Comparison of ENCODE assay signal across 3 cellular contexts in the genomic region with DNA sequence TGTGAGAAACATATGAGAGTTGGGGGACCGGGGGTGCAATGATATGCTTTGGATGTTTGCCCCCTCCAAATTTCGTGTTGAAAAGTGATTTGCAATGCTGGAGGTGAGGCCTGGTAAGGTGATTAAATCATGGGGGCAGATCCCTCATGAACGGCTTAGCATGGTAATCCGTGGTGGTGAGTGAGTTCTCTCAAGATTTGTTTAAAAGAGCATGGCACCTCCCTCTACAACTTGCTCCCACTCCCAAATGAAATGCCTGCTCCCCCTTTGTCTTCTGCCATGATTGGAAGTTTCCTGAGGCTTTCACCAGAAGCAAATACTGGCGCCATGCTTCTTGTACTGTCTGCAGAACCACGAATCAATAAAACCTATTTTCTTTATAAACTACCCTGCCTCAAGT.
TF ChIP-seq lines count a peak whose summit lies in the region.

No MANE protein-coding gene starts in this region.

TF ChIP-seq in SK-N-SH, 30 proteins besides CTCF, POLR2A, EP300 and RAD21:
- no peak for TF ChIP-seq PBX3 (IDR thresholded peaks at IDR 0.05)
- no peak for TF ChIP-seq GATA2 (CRISPR knock-in tag; IDR thresholded peaks at IDR 0.05)
- TF ChIP-seq NFIC (IDR thresholded peaks at IDR 0.05; ENCODE audit: borderline replicate concordance), result no peak
- no peak for TF ChIP-seq EZH2phosphoT487 (IDR thresholded peaks at IDR 0.05; ENCODE audit: borderline replicate concordance, low read depth)
- TF ChIP-seq USF2 (IDR thresholded peaks at IDR 0.05; ENCODE audit: borderline replicate concordance, low read depth, low read length), result no peak

TF ChIP-seq in SK-N-SH treated with all-trans-retinoic acid at 6 μM for 48 hours, 23 proteins besides CTCF, POLR2A, EP300 and RAD21:
- TF ChIP-seq PATZ1 (CRISPR knock-in tag; IDR thresholded peaks at IDR 0.05; ENCODE audit: borderline replicate concordance) (no peak), ZC3H10 (CRISPR knock-in tag; IDR thresholded peaks at IDR 0.05) (no peak), BACH2 (CRISPR knock-in tag; IDR thresholded peaks at IDR 0.05; ENCODE audit: borderline replicate concordance) (no peak), TCF4 (CRISPR knock-in tag; IDR thresholded peaks at IDR 0.05; ENCODE audit: borderline replicate concordance) (no peak), ZFP30 (CRISPR knock-in tag; IDR thresholded peaks at IDR 0.05) (no peak), ZNF70 (CRISPR knock-in tag; IDR thresholded peaks at IDR 0.05) (no peak), RARB (CRISPR knock-in tag; IDR thresholded peaks at IDR 0.05) (no peak), TOX (CRISPR knock-in tag; IDR thresholded peaks at IDR 0.05; ENCODE audit: borderline replicate concordance) (no peak), CSRNP3 (CRISPR knock-in tag; IDR thresholded peaks at IDR 0.05) (no peak), POU6F1 (CRISPR knock-in tag; IDR thresholded peaks at IDR 0.05; ENCODE audit: borderline replicate concordance, low read depth) (no peak), CSDC2 (CRISPR knock-in tag; IDR thresholded peaks at IDR 0.05) (no peak), PPARA (CRISPR knock-in tag; IDR thresholded peaks at IDR 0.05; ENCODE audit: borderline replicate concordance) (no peak), ZNF565 (CRISPR knock-in tag; conservative IDR thresholded peaks at IDR 0.05; ENCODE audit: low read depth) (no peak), SNAI2 (CRISPR knock-in tag; IDR thresholded peaks at IDR 0.05) (no peak), OSR1 (CRISPR knock-in tag; IDR thresholded peaks at IDR 0.05) (no peak)
- TF ChIP-seq, protein P1, sequence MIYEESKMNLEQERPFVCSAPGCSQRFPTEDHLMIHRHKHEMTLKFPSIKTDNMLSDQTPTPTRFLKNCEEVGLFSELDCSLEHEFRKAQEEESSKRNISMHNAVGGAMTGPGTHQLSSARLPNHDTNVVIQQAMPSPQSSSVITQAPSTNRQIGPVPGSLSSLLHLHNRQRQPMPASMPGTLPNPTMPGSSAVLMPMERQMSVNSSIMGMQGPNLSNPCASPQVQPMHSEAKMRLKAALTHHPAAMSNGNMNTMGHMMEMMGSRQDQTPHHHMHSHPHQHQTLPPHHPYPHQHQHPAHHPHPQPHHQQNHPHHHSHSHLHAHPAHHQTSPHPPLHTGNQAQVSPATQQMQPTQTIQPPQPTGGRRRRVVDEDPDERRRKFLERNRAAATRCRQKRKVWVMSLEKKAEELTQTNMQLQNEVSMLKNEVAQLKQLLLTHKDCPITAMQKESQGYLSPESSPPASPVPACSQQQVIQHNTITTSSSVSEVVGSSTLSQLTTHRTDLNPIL (CRISPR knock-in tag; IDR thresholded peaks at IDR 0.05; ENCODE audit: low read depth), result no peak

TF ChIP-seq in K562, 482 proteins besides CTCF, POLR2A, EP300 and RAD21 (continued from another document):
- no peak for TF ChIP-seq RBM14 (IDR thresholded peaks at IDR 0.05; ENCODE audit: borderline replicate concordance, insufficient read depth, low read depth, low read length)
- TF ChIP-seq POLR2H (tag; IDR thresholded peaks at IDR 0.05; ENCODE audit: low read depth), result peak; percentile 1; the same call in 1 of the 2 replicates
- peak; percentile 52; the same call in 1 of the 2 replicates for TF ChIP-seq RBFOX2 (IDR thresholded peaks at IDR 0.05; ENCODE audit: low read depth, low read length)
